In the genomic region with DNA sequence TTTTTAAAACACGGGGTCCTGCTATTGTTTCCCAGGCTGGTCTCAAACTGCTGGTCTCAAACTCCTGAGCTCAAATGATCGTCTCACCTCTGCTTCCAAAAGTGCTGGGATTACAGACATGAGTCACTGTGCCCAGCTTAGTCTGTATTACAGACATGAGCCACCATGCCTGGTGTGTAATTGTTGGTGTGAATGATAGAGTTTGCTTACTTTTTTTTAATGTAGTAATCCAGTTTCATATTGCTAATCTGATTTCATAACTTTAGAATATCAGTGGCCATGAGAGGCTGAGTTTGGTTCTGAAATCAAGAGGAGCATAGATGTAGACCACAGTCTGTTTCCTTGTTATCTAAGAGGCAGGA, we compare ENCODE assay signal across 12 cellular contexts. TPM values are rescaled to one million over a fixed set of nuclear protein-coding genes. Genes with fewer than 3 reads are reported as not detected.
DNase-seq lines count a peak whose midpoint lies in the region; ATAC-seq and TF ChIP-seq lines count a peak whose summit lies in the region.
"Had no signal": no experiment of that assay in that cellular context is flagged by ENCODE, and none has a peak within 500 bp of the region (broad histone marks: within the 10 kb centered on the region; RNA-seq: fewer than 3 reads in every experiment).

No MANE protein-coding gene starts in this region.

- H3K27ac ChIP-seq in CD4-positive, CD25-positive, alpha-beta regulatory T cell (ENCODE audit: insufficient read depth, low read length, poor library complexity, severe bottlenecking) = peak overlapping the region; percentile 48
- peak overlapping the region; percentile 73 for H3K27ac ChIP-seq in naive thymus-derived CD4-positive, alpha-beta T cell (ENCODE audit: low read depth, low read length)
- H3K27ac ChIP-seq in testis = no peak overlapping the region

- peaks cover 11% of the 10 kb centered on the region for H3K36me3 ChIP-seq in CD4-positive, CD25-positive, alpha-beta regulatory T cell (ENCODE audit: control insufficient read depth, insufficient read depth, low read length)
- peaks cover 0 to 4% (median 0%) of the 10 kb centered on the region in 3 experiments for H3K36me3 ChIP-seq in naive thymus-derived CD4-positive, alpha-beta T cell (ENCODE audit: control insufficient read depth in 2 of 3, insufficient read depth in 3 of 3, low read length in 3 of 3)
- H3K36me3 ChIP-seq in testis (ENCODE audit: low read depth, missing control alignments) = no peaks in the 10 kb centered on the region
- H3K36me3 ChIP-seq: BE2C had no signal

- no peaks in the 10 kb centered on the region for H3K9me3 Mint-ChIP-seq in CD4-positive, CD25-positive, alpha-beta regulatory T cell
- no peaks in the 10 kb centered on the region for H3K9me3 Mint-ChIP-seq in IgD-negative memory B cell
- H3K9me3 Mint-ChIP-seq in naive thymus-derived CD4-positive, alpha-beta T cell = no peaks in the 10 kb centered on the region

- peak overlapping the region; percentile 99 to 100 (median 100) for H3K4me3 Mint-ChIP-seq in CD4-positive, CD25-positive, alpha-beta regulatory T cell
- H3K4me3 Mint-ChIP-seq in IgD-negative memory B cell = peak overlapping the region; percentile 34 to 66 (median 48)
- H3K4me3 Mint-ChIP-seq in naive thymus-derived CD4-positive, alpha-beta T cell = peak overlapping the region; percentile 39 to 100 (median 99)

- H3K27ac Mint-ChIP-seq in CD4-positive, CD25-positive, alpha-beta regulatory T cell = peak overlapping the region; percentile 79 to 99 (median 95)
- peak overlapping the region in 1 of 3 donors; percentile 95 for H3K27ac Mint-ChIP-seq in IgD-negative memory B cell
- peak overlapping the region; percentile 5 to 97 (median 92) for H3K27ac Mint-ChIP-seq in naive thymus-derived CD4-positive, alpha-beta T cell

- intact Hi-C loops in naive thymus-derived CD4-positive, alpha-beta T cell (cut with micrococcal nuclease) = loop anchor here in 1 of 2 donors (10.0 kb wide), 1 partner anchor 1463 kb away; no protein-coding TSS in a partner anchor
- intact Hi-C loops in testis (cut with DNase I; ENCODE audit: low total_unique reads) = no loop called here

- H3K4me1 ChIP-seq in CD4-positive, CD25-positive, alpha-beta regulatory T cell (ENCODE audit: control insufficient read depth, insufficient read depth, low read length, poor library complexity, severe bottlenecking) = peaks cover 76% of the 10 kb centered on the region
- peaks cover 46 to 48% of the 10 kb centered on the region in 2 donors for H3K4me1 ChIP-seq in naive thymus-derived CD4-positive, alpha-beta T cell (ENCODE audit: control insufficient read depth in 2 of 2, insufficient read depth in 2 of 2, low read length in 2 of 2)
- H3K4me1 ChIP-seq in testis = no peaks in the 10 kb centered on the region

- 82 to 93% methylated on average over 2 of the region's 2 CpGs for WGBS in testis, 2 donors

- H3K4me3 ChIP-seq in CD4-positive, CD25-positive, alpha-beta regulatory T cell (ENCODE audit: low read depth, low read length) = peak overlapping the region; percentile 67
- H3K4me3 ChIP-seq in naive thymus-derived CD4-positive, alpha-beta T cell (ENCODE audit: low read length) = peak overlapping the region; percentile 25
- H3K4me3 ChIP-seq in testis = no peak overlapping the region

- H3K36me3 Mint-ChIP-seq in CD4-positive, CD25-positive, alpha-beta regulatory T cell = peaks cover 21% of the 10 kb centered on the region
- peaks cover 5% of the 10 kb centered on the region for H3K36me3 Mint-ChIP-seq in IgD-negative memory B cell
- H3K36me3 Mint-ChIP-seq in naive thymus-derived CD4-positive, alpha-beta T cell = peaks cover 0 to 16% (median 0%) of the 10 kb centered on the region in 5 donors

- H3K4me1 Mint-ChIP-seq in CD4-positive, CD25-positive, alpha-beta regulatory T cell = peaks cover 36 to 75% (median 63%) of the 10 kb centered on the region in 4 donors
- peaks cover 35 to 53% (median 53%) of the 10 kb centered on the region in 3 donors for H3K4me1 Mint-ChIP-seq in IgD-negative memory B cell
- H3K4me1 Mint-ChIP-seq in naive thymus-derived CD4-positive, alpha-beta T cell = peaks cover 42 to 69% (median 62%) of the 10 kb centered on the region in 7 donors

- POLR2A ChIA-PET in naive thymus-derived CD4-positive, alpha-beta T cell (lab: Charles Lee) = interaction anchor here (1.5 to 5.8 kb wide), 2 partner anchors 9 to 82 kb away, joined by 6 to 49 read pairs; no protein-coding TSS in a partner anchor

- H3K27me3 Mint-ChIP-seq in CD4-positive, CD25-positive, alpha-beta regulatory T cell = no peaks in the 10 kb centered on the region
- H3K27me3 Mint-ChIP-seq in IgD-negative memory B cell = no peaks in the 10 kb centered on the region
- no peaks in the 10 kb centered on the region for H3K27me3 Mint-ChIP-seq in naive thymus-derived CD4-positive, alpha-beta T cell

- TF ChIP-seq CTCF in testis (IDR thresholded peaks at IDR 0.05) = no peak

- no peak for ATAC-seq in CD4-positive, CD25-positive, alpha-beta regulatory T cell (ENCODE audit: low read depth in 2 of 2)
- no peak for ATAC-seq in naive thymus-derived CD4-positive, alpha-beta T cell
- ATAC-seq: left lobe of liver had no signal

- CTCF ChIA-PET in naive thymus-derived CD4-positive, alpha-beta T cell (lab: Charles Lee) = no interaction called here

- TF ChIP-seq POLR2A in testis (IDR thresholded peaks at IDR 0.05) = no peak

- H3K27me3 ChIP-seq in CD4-positive, CD25-positive, alpha-beta regulatory T cell (ENCODE audit: control insufficient read depth, insufficient read depth, low read length) = no peaks in the 10 kb centered on the region
- H3K27me3 ChIP-seq in naive thymus-derived CD4-positive, alpha-beta T cell (ENCODE audit: control insufficient read depth in 2 of 2, insufficient read depth in 2 of 2, low read length in 2 of 2) = no peaks in the 10 kb centered on the region
- no peaks in the 10 kb centered on the region for H3K27me3 ChIP-seq in testis
- H3K27me3 ChIP-seq: BE2C had no signal

- peak in 1 of 3 donors; percentile 37 for DNase-seq in CD4-positive, CD25-positive, alpha-beta regulatory T cell
- peak; percentile 40 for DNase-seq in activated naive CD4-positive, alpha-beta T cell treated with anti-CD3 and anti-CD28 coated beads, Interleukin-2, amount 50 U/mL, for 16 hours
- no peak for DNase-seq in naive thymus-derived CD4-positive, alpha-beta T cell
- DNase-seq in cerebellar nuclear complex (lab: John Stamatoyannopoulos, UW) (no peak), dedifferentiated amniotic fluid mesenchymal stem cell (ENCODE audit: extremely low spot score) (no peak), NCI-H446 treated with DMSO at 0.1 percent for 48 hours (lab: John Stamatoyannopoulos, UW) (no peak), testis (no peak)
- DNase-seq: BE2C, NCI-H1417, SHP77 had no signal

- no peaks in the 10 kb centered on the region for H3K9me3 ChIP-seq in CD4-positive, CD25-positive, alpha-beta regulatory T cell (ENCODE audit: control insufficient read depth in 2 of 2, low read length in 2 of 2)
- H3K9me3 ChIP-seq in naive thymus-derived CD4-positive, alpha-beta T cell (ENCODE audit: control insufficient read depth in 2 of 3, low read length in 3 of 3) = no peaks in the 10 kb centered on the region
- no peaks in the 10 kb centered on the region for H3K9me3 ChIP-seq in testis
- H3K9me3 ChIP-seq: BE2C had no signal

RNA-seq across cellular contexts. Expression of gene EPB41, which starts 3.4 kb away (rescaled TPM):
- 309 TPM for total RNA-seq in CD4-positive, CD25-positive, alpha-beta regulatory T cell
- 100 to 1,000 TPM; 118 to 163 (median 140) TPM for polyA plus RNA-seq in CD4-positive, CD25-positive, alpha-beta regulatory T cell
- polyA plus RNA-seq in IgD-negative memory B cell (78.9 TPM), testis (ENCODE audit: insufficient read depth, low read depth, low replicate concordance) (23.5 TPM)
- total RNA-seq in naive thymus-derived CD4-positive, alpha-beta T cell = 100 to 1,000 TPM; 150 to 325 (median 175) TPM
- 100 to 1,000 TPM; 115 to 134 TPM for polyA plus RNA-seq in naive thymus-derived CD4-positive, alpha-beta T cell
- total RNA-seq in testis = 10 to 100 TPM; 46.6 to 66.5 TPM

Comparison
In these comparisons a context has a peak if more than half of its experiments do, and no peak if none do; other contexts are left out.
1. H3K27ac ChIP-seq: peak in CD4-positive, CD25-positive, alpha-beta regulatory T cell (single experiment) and naive thymus-derived CD4-positive, alpha-beta T cell (single experiment); none in testis (0 of 2).
2. H3K4me3 ChIP-seq: peak in CD4-positive, CD25-positive, alpha-beta regulatory T cell (single experiment) and naive thymus-derived CD4-positive, alpha-beta T cell (single experiment); none in testis (0 of 2).
3. H3K4me3 Mint-ChIP-seq: peak in every context shown above with its lines; median percentile 100 in CD4-positive, CD25-positive, alpha-beta regulatory T cell; 99 in naive thymus-derived CD4-positive, alpha-beta T cell; 48 in IgD-negative memory B cell.